1 cellular context compared by ENCODE assay signal in genomic region chr16:87789437-87790277, GRCh38.
TF ChIP-seq lines count a peak whose summit lies in the region.

No MANE protein-coding gene starts in this region.

TF ChIP-seq in HepG2, 621 proteins besides CTCF, POLR2A, EP300 and RAD21 (continued from another document):
- TF ChIP-seq AFF4 (CRISPR knock-in tag; IDR thresholded peaks at IDR 0.05), result no peak
- peak; percentile 86; the same call in 1 of the 2 replicates for TF ChIP-seq NKX3-1 (CRISPR knock-in tag; IDR thresholded peaks at IDR 0.05)
- peak; percentile 51 for TF ChIP-seq TFE3 (CRISPR knock-in tag; IDR thresholded peaks at IDR 0.05)
- 0 out of 2 replicates have a peak, but pooled peaks have one; percentile 79 for TF ChIP-seq ZNF33B (CRISPR knock-in tag; IDR thresholded peaks at IDR 0.05)
- peak; percentile 83 for TF ChIP-seq FOXP4 (CRISPR knock-in tag; IDR thresholded peaks at IDR 0.05)
- TF ChIP-seq ZNF142 (CRISPR knock-in tag; IDR thresholded peaks at IDR 0.05), result peak; percentile 76; the same call in 1 of the 2 replicates
- TF ChIP-seq ZNF652 (CRISPR knock-in tag; IDR thresholded peaks at IDR 0.05; ENCODE audit: borderline replicate concordance, low read depth), result peak; percentile 31; the same call in 1 of the 2 replicates
- TF ChIP-seq ZIK1 (CRISPR knock-in tag; IDR thresholded peaks at IDR 0.05; ENCODE audit: borderline replicate concordance, low read depth), result peak; percentile 43; the same call in 1 of the 2 replicates
- TF ChIP-seq ZNF772 (CRISPR knock-in tag; IDR thresholded peaks at IDR 0.05), result peak; percentile 20; the same call in 1 of the 2 replicates
- peak; percentile 23; the same call in 1 of the 2 replicates for TF ChIP-seq NFE2 (CRISPR knock-in tag; IDR thresholded peaks at IDR 0.05)
- TF ChIP-seq SRSF4 (IDR thresholded peaks at IDR 0.05; ENCODE audit: low read depth, low read length, poor library complexity, severe bottlenecking), result no peak
- TF ChIP-seq NCOA1 (CRISPR knock-in tag; IDR thresholded peaks at IDR 0.05), result no peak; the same call in 1 of the 2 replicates
- 0 out of 2 replicates have a peak, but pooled peaks have one; percentile 10 for TF ChIP-seq HES4 (CRISPR knock-in tag; IDR thresholded peaks at IDR 0.05; ENCODE audit: borderline replicate concordance)
- TF ChIP-seq SETDB1 (CRISPR knock-in tag; IDR thresholded peaks at IDR 0.05; ENCODE audit: borderline replicate concordance), result no peak
- peak; percentile 64; the same call in 1 of the 2 replicates for TF ChIP-seq SOX5 (CRISPR knock-in tag; IDR thresholded peaks at IDR 0.05; ENCODE audit: borderline replicate concordance)
- no peak for TF ChIP-seq KDM5A (IDR thresholded peaks at IDR 0.05; ENCODE audit: borderline replicate concordance, low read length)
- 0 out of 2 replicates have a peak, but pooled peaks have one; percentile 7 for TF ChIP-seq WIZ (CRISPR knock-in tag; IDR thresholded peaks at IDR 0.05)
- peak; percentile 58; the same call in 1 of the 2 replicates for TF ChIP-seq ZNF800 (CRISPR knock-in tag; IDR thresholded peaks at IDR 0.05)
- peak; percentile 13; the same call in 1 of the 2 replicates for TF ChIP-seq ELF1 (CRISPR knock-in tag; IDR thresholded peaks at IDR 0.05)
- peak; percentile 84 for TF ChIP-seq ZNF441 (CRISPR knock-in tag; IDR thresholded peaks at IDR 0.05; ENCODE audit: borderline replicate concordance)
- TF ChIP-seq TEAD2 (CRISPR knock-in tag; IDR thresholded peaks at IDR 0.05), result no peak
- no peak for TF ChIP-seq ZNF143 (CRISPR knock-in tag; IDR thresholded peaks at IDR 0.05)
- peak; percentile 35; the same call in 1 of the 2 replicates for TF ChIP-seq ZNF724P (CRISPR knock-in tag; IDR thresholded peaks at IDR 0.05; ENCODE audit: borderline replicate concordance)
- no peak for TF ChIP-seq SP2 (CRISPR knock-in tag; IDR thresholded peaks at IDR 0.05)
- TF ChIP-seq ZNF564 (CRISPR knock-in tag; IDR thresholded peaks at IDR 0.05), result no peak
- no peak for TF ChIP-seq ZNF468 (CRISPR knock-in tag; IDR thresholded peaks at IDR 0.05)
- no peak for TF ChIP-seq GLMP (CRISPR knock-in tag; IDR thresholded peaks at IDR 0.05; ENCODE audit: borderline replicate concordance)
- TF ChIP-seq HNRNPH1 (optimal IDR thresholded peaks at IDR 0.05; ENCODE audit: low read depth, low read length), result no peak
- no peak for TF ChIP-seq MATR3 (CRISPR knock-in tag; IDR thresholded peaks at IDR 0.05)
- TF ChIP-seq ZSCAN30 (CRISPR knock-in tag; IDR thresholded peaks at IDR 0.05), result no peak
- TF ChIP-seq TFDP2 (CRISPR knock-in tag; IDR thresholded peaks at IDR 0.05), result peak; percentile 69
- TF ChIP-seq ZNF605 (CRISPR knock-in tag; IDR thresholded peaks at IDR 0.05), result peak; percentile 92
- peak; percentile 75; the same call in 1 of the 2 replicates for TF ChIP-seq RXRA (CRISPR knock-in tag; IDR thresholded peaks at IDR 0.05)
- no peak; the same call in 1 of the 2 replicates for TF ChIP-seq ZNF256 (CRISPR knock-in tag; conservative IDR thresholded peaks at IDR 0.05)
- TF ChIP-seq CBFB (CRISPR knock-in tag; IDR thresholded peaks at IDR 0.05), result peak; percentile 58; the same call in 1 of the 2 replicates
- TF ChIP-seq SPEN (CRISPR knock-in tag; IDR thresholded peaks at IDR 0.05; ENCODE audit: low read depth), result peak; percentile 63; the same call in 1 of the 2 replicates
- peak; percentile 42 for TF ChIP-seq ELF3 (CRISPR knock-in tag; IDR thresholded peaks at IDR 0.05)
- peak; percentile 65 for TF ChIP-seq NR2F6 (IDR thresholded peaks at IDR 0.05)
- TF ChIP-seq NR2F6 (CRISPR knock-in tag; IDR thresholded peaks at IDR 0.05), result peak; percentile 82
- no peak for TF ChIP-seq RARG (CRISPR knock-in tag; IDR thresholded peaks at IDR 0.05; ENCODE audit: low read depth)
- TF ChIP-seq E2F1 (CRISPR knock-in tag; IDR thresholded peaks at IDR 0.05), result no peak
- TF ChIP-seq ZNF549 (CRISPR knock-in tag; IDR thresholded peaks at IDR 0.05), result no peak
- peak; percentile 38; the same call in 1 of the 2 replicates for TF ChIP-seq SIN3B (IDR thresholded peaks at IDR 0.05; ENCODE audit: low read length)
- no peak; the same call in 1 of the 2 replicates for TF ChIP-seq MAFG (CRISPR knock-in tag; IDR thresholded peaks at IDR 0.05)
- TF ChIP-seq NR3C1 (CRISPR knock-in tag; IDR thresholded peaks at IDR 0.05), result no peak
- no peak for TF ChIP-seq ZNF781 (CRISPR knock-in tag; IDR thresholded peaks at IDR 0.05; ENCODE audit: borderline replicate concordance, not compliant biosample characterization)
- TF ChIP-seq MAZ (IDR thresholded peaks at IDR 0.05; ENCODE audit: borderline replicate concordance, low read depth, low read length), result no peak
- peak; percentile 73; the same call in 1 of the 2 replicates for TF ChIP-seq MAZ (CRISPR knock-in tag; IDR thresholded peaks at IDR 0.05; ENCODE audit: low read depth)
